Comparison of ENCODE assay signal across 1 cellular context in genomic region chr9:124506931-124507879, GRCh38.
TF ChIP-seq lines count a peak whose summit lies in the region.

Gene NR5A1 (minus strand): TSS chr9:124507399. CDS start chr9:124503395, 4,004 bp downstream.

TF ChIP-seq in HepG2, 621 proteins besides CTCF, POLR2A, EP300 and RAD21 (continued from another document and continues in another):
- TF ChIP-seq MAX (IDR thresholded peaks at IDR 0.05): no peak
- peak; percentile 18 for TF ChIP-seq ZNF124 (CRISPR knock-in tag; IDR thresholded peaks at IDR 0.05)
- TF ChIP-seq YEATS4 (CRISPR knock-in tag; IDR thresholded peaks at IDR 0.05; ENCODE audit: borderline replicate concordance): peak; percentile 82
- no peak for TF ChIP-seq PTBP1 (IDR thresholded peaks at IDR 0.05; ENCODE audit: low read depth, low read length, poor library complexity, severe bottlenecking)
- peak; percentile 44; the same call in 1 of the 2 replicates for TF ChIP-seq HDAC2 (CRISPR knock-in tag; IDR thresholded peaks at IDR 0.05)
- TF ChIP-seq PRMT3 (CRISPR knock-in tag; IDR thresholded peaks at IDR 0.05; ENCODE audit: borderline replicate concordance, low read depth): no peak
- TF ChIP-seq, protein P1, sequence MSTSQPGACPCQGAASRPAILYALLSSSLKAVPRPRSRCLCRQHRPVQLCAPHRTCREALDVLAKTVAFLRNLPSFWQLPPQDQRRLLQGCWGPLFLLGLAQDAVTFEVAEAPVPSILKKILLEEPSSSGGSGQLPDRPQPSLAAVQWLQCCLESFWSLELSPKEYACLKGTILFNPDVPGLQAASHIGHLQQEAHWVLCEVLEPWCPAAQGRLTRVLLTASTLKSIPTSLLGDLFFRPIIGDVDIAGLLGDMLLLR (CRISPR knock-in tag; IDR thresholded peaks at IDR 0.05): no peak
- 0 out of 2 replicates have a peak, but pooled peaks have one; percentile 19 for TF ChIP-seq KLF9 (CRISPR knock-in tag; IDR thresholded peaks at IDR 0.05; ENCODE audit: low read depth)
- TF ChIP-seq ZNF264 (CRISPR knock-in tag; IDR thresholded peaks at IDR 0.05): 0 out of 2 replicates have a peak, but pooled peaks have one; percentile 64
- no peak for TF ChIP-seq NR2F1 (CRISPR knock-in tag; IDR thresholded peaks at IDR 0.05)
- TF ChIP-seq YY1 (IDR thresholded peaks at IDR 0.05; ENCODE audit: insufficient read depth, insufficient replicate concordance, low read depth, low read length): no peak
- no peak; the same call in 1 of the 2 replicates for TF ChIP-seq REPIN1 (CRISPR knock-in tag; IDR thresholded peaks at IDR 0.05; ENCODE audit: borderline replicate concordance, low read depth)
- no peak for TF ChIP-seq PRDM15 (CRISPR knock-in tag; IDR thresholded peaks at IDR 0.05)
- no peak; the same call in 1 of the 2 replicates for TF ChIP-seq NR2C2 (CRISPR knock-in tag; IDR thresholded peaks at IDR 0.05; ENCODE audit: borderline replicate concordance)
- no peak for TF ChIP-seq ZNF775 (CRISPR knock-in tag; IDR thresholded peaks at IDR 0.05; ENCODE audit: borderline replicate concordance)
- TF ChIP-seq HNRNPLL (IDR thresholded peaks at IDR 0.05; ENCODE audit: low read depth, low read length, poor library complexity, severe bottlenecking): peak; percentile 22
- TF ChIP-seq TBP (CRISPR knock-in tag; IDR thresholded peaks at IDR 0.05): no peak
- TF ChIP-seq ZNF180 (CRISPR knock-in tag; IDR thresholded peaks at IDR 0.05; ENCODE audit: borderline replicate concordance, low read depth): no peak
- TF ChIP-seq SMYD3 (CRISPR knock-in tag; IDR thresholded peaks at IDR 0.05): 0 out of 2 replicates have a peak, but pooled peaks have one; percentile 50
- TF ChIP-seq TEAD2 (CRISPR knock-in tag; IDR thresholded peaks at IDR 0.05): no peak
- no peak for TF ChIP-seq ZNF850 (CRISPR knock-in tag; conservative IDR thresholded peaks at IDR 0.05)
- TF ChIP-seq SCMH1 (CRISPR knock-in tag; IDR thresholded peaks at IDR 0.05; ENCODE audit: borderline replicate concordance): no peak
- no peak for TF ChIP-seq NCOA5 (CRISPR knock-in tag; IDR thresholded peaks at IDR 0.05)
- no peak for TF ChIP-seq SMARCC2 (IDR thresholded peaks at IDR 0.05)
- TF ChIP-seq ZFP36L1 (CRISPR knock-in tag; IDR thresholded peaks at IDR 0.05): no peak
- peak; percentile 5 for TF ChIP-seq TEAD3 (CRISPR knock-in tag; optimal IDR thresholded peaks at IDR 0.05; ENCODE audit: borderline replicate concordance)
- TF ChIP-seq ZNF563 (CRISPR knock-in tag; IDR thresholded peaks at IDR 0.05): peak; percentile 80
- TF ChIP-seq AKAP8 (CRISPR knock-in tag; IDR thresholded peaks at IDR 0.05): 0 out of 2 replicates have a peak, but pooled peaks have one; percentile 1
- TF ChIP-seq ISX (CRISPR knock-in tag; conservative IDR thresholded peaks at IDR 0.05): no peak
- TF ChIP-seq ZNF230 (CRISPR knock-in tag; IDR thresholded peaks at IDR 0.05): no peak
- TF ChIP-seq, protein P2, sequence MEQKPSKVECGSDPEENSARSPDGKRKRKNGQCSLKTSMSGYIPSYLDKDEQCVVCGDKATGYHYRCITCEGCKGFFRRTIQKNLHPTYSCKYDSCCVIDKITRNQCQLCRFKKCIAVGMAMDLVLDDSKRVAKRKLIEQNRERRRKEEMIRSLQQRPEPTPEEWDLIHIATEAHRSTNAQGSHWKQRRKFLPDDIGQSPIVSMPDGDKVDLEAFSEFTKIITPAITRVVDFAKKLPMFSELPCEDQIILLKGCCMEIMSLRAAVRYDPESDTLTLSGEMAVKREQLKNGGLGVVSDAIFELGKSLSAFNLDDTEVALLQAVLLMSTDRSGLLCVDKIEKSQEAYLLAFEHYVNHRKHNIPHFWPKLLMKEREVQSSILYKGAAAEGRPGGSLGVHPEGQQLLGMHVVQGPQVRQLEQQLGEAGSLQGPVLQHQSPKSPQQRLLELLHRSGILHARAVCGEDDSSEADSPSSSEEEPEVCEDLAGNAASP (CRISPR knock-in tag; IDR thresholded peaks at IDR 0.05; ENCODE audit: borderline replicate concordance): peak; percentile 7; the same call in 1 of the 2 replicates
- peak; percentile 84 for TF ChIP-seq HNRNPL (IDR thresholded peaks at IDR 0.05; ENCODE audit: low read depth, low read length)
- TF ChIP-seq ZSCAN31 (CRISPR knock-in tag; IDR thresholded peaks at IDR 0.05; ENCODE audit: low read depth): peak; percentile 45; the same call in 1 of the 2 replicates
- TF ChIP-seq AGO1 (IDR thresholded peaks at IDR 0.05; ENCODE audit: low read depth, low read length, poor library complexity, severe bottlenecking): no peak
- TF ChIP-seq ZGPAT (CRISPR knock-in tag; IDR thresholded peaks at IDR 0.05): peak; percentile 80
- TF ChIP-seq, protein P3, sequence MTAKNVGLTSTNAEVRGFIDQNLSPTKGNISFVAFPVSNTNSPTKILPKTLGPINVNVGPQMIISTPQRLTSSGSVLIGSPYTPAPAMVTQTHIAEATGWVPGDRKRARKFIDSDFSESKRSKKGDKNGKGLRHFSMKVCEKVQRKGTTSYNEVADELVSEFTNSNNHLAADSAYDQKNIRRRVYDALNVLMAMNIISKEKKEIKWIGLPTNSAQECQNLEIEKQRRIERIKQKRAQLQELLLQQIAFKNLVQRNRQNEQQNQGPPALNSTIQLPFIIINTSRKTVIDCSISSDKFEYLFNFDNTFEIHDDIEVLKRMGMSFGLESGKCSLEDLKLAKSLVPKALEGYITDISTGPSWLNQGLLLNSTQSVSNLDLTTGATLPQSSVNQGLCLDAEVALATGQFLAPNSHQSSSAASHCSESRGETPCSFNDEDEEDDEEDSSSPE (CRISPR knock-in tag; IDR thresholded peaks at IDR 0.05): 0 out of 2 replicates have a peak, but pooled peaks have one; percentile 20
- TF ChIP-seq MTF1 (CRISPR knock-in tag; IDR thresholded peaks at IDR 0.05): no peak
- peak; percentile 52; the same call in 1 of the 2 replicates for TF ChIP-seq RXRB (CRISPR knock-in tag; IDR thresholded peaks at IDR 0.05; ENCODE audit: borderline replicate concordance)
- no peak for TF ChIP-seq ZNF382 (CRISPR knock-in tag; IDR thresholded peaks at IDR 0.05; ENCODE audit: borderline replicate concordance)
- TF ChIP-seq ZHX2 (IDR thresholded peaks at IDR 0.05; ENCODE audit: low read depth): no peak
- TF ChIP-seq ZHX2 (CRISPR knock-in tag; IDR thresholded peaks at IDR 0.05; ENCODE audit: borderline replicate concordance): no peak
- TF ChIP-seq MED8 (CRISPR knock-in tag; IDR thresholded peaks at IDR 0.05; ENCODE audit: insufficient replicate concordance): peak; percentile 14
- TF ChIP-seq, protein P4, sequence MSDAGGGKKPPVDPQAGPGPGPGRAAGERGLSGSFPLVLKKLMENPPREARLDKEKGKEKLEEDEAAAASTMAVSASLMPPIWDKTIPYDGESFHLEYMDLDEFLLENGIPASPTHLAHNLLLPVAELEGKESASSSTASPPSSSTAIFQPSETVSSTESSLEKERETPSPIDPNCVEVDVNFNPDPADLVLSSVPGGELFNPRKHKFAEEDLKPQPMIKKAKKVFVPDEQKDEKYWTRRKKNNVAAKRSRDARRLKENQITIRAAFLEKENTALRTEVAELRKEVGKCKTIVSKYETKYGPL (CRISPR knock-in tag; IDR thresholded peaks at IDR 0.05): no peak
- TF ChIP-seq THYN1 (CRISPR knock-in tag; IDR thresholded peaks at IDR 0.05; ENCODE audit: borderline replicate concordance, low read depth): no peak
- no peak for TF ChIP-seq ZNF335 (CRISPR knock-in tag; IDR thresholded peaks at IDR 0.05)
- TF ChIP-seq ZNF207 (IDR thresholded peaks at IDR 0.05; ENCODE audit: borderline replicate concordance): no peak
- TF ChIP-seq ZNF253 (CRISPR knock-in tag; IDR thresholded peaks at IDR 0.05; ENCODE audit: borderline replicate concordance): peak; percentile 31; the same call in 1 of the 2 replicates
- peak; percentile 70; the same call in 1 of the 2 replicates for TF ChIP-seq ZMAT3 (CRISPR knock-in tag; conservative IDR thresholded peaks at IDR 0.05)
- TF ChIP-seq ZFP1 (CRISPR knock-in tag; IDR thresholded peaks at IDR 0.05): no peak
- TF ChIP-seq ZNF589 (CRISPR knock-in tag; conservative IDR thresholded peaks at IDR 0.05): no peak; the same call in 1 of the 2 replicates
- TF ChIP-seq ZNF496 (CRISPR knock-in tag; IDR thresholded peaks at IDR 0.05; ENCODE audit: insufficient replicate concordance): no peak
- TF ChIP-seq, protein P5, sequence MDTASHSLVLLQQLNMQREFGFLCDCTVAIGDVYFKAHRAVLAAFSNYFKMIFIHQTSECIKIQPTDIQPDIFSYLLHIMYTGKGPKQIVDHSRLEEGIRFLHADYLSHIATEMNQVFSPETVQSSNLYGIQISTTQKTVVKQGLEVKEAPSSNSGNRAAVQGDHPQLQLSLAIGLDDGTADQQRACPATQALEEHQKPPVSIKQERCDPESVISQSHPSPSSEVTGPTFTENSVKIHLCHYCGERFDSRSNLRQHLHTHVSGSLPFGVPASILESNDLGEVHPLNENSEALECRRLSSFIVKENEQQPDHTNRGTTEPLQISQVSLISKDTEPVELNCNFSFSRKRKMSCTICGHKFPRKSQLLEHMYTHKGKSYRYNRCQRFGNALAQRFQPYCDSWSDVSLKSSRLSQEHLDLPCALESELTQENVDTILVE (CRISPR knock-in tag; IDR thresholded peaks at IDR 0.05): no peak
